In genomic region chr1:83967336-83967735, GRCh38 we compare ENCODE assay signal across 1 cellular context.
TF ChIP-seq lines count a peak whose summit lies in the region.

No MANE protein-coding gene starts in this region.

TF ChIP-seq in IMR-90, 13 proteins besides CTCF, POLR2A, EP300 and RAD21 (continued from another document):
- TF ChIP-seq USF2 (IDR thresholded peaks at IDR 0.05; ENCODE audit: low read depth, low read length) = no peak
- no peak for TF ChIP-seq RFX5 (IDR thresholded peaks at IDR 0.05; ENCODE audit: low read depth, low read length)
- TF ChIP-seq CEBPB (IDR thresholded peaks at IDR 0.05; ENCODE audit: low read depth, low read length) = no peak
